ENCODE assay signal across 1 cellular context in genomic region chr10:48476279-48476982, GRCh38.
TF ChIP-seq lines count a peak whose summit lies in the region.

No MANE protein-coding gene starts in this region.

TF ChIP-seq in K562, 482 proteins besides CTCF, POLR2A, EP300 and RAD21 (continued from another document and continues in another):
- TF ChIP-seq E2F8 (IDR thresholded peaks at IDR 0.05; ENCODE audit: low read depth, partially characterized antibody): no peak
- TF ChIP-seq ZNF175 (CRISPR knock-in tag; IDR thresholded peaks at IDR 0.05; ENCODE audit: low read depth): no peak; the same call in 1 of the 2 replicates
- TF ChIP-seq ZKSCAN1 (IDR thresholded peaks at IDR 0.05; ENCODE audit: low read depth, low read length): no peak
- TF ChIP-seq ZNF551 (CRISPR knock-in tag; IDR thresholded peaks at IDR 0.05): no peak
- TF ChIP-seq BRF1 (IDR thresholded peaks at IDR 0.05; ENCODE audit: borderline replicate concordance, extremely low read depth, insufficient read length): no peak
- no peak for TF ChIP-seq MAX (CRISPR knock-in tag; IDR thresholded peaks at IDR 0.05)
- TF ChIP-seq EZH2 (IDR thresholded peaks at IDR 0.05; ENCODE audit: borderline replicate concordance, low read depth, low read length): no peak
- peak; percentile 46; the same call in 1 of the 2 replicates for TF ChIP-seq PML (IDR thresholded peaks at IDR 0.05; ENCODE audit: low read length)
- TF ChIP-seq SMARCE1 (IDR thresholded peaks at IDR 0.05): peak; percentile 78
- no peak for TF ChIP-seq SAP30 (IDR thresholded peaks at IDR 0.05; ENCODE audit: borderline replicate concordance, insufficient read depth, low read depth, low read length, poor library complexity, severe bottlenecking)
- TF ChIP-seq KLF13 (tag; IDR thresholded peaks at IDR 0.05; ENCODE audit: borderline replicate concordance, low read depth): peak; percentile 16; the same call in 1 of the 2 replicates
- no peak for TF ChIP-seq ZNF668 (CRISPR knock-in tag; IDR thresholded peaks at IDR 0.05)
- no peak for TF ChIP-seq ZNF133 (CRISPR knock-in tag; IDR thresholded peaks at IDR 0.05)
- TF ChIP-seq KLF16 (IDR thresholded peaks at IDR 0.05): peak; percentile 39; the same call in 1 of the 2 replicates
- TF ChIP-seq MYNN (IDR thresholded peaks at IDR 0.05): peak; percentile 65; the same call in 1 of the 2 replicates
- no peak for TF ChIP-seq MYNN (CRISPR knock-in tag; IDR thresholded peaks at IDR 0.05)
- TF ChIP-seq ZNF282 (CRISPR knock-in tag; IDR thresholded peaks at IDR 0.05): no peak
- TF ChIP-seq SMAD2 (IDR thresholded peaks at IDR 0.05; ENCODE audit: low read depth, low read length): no peak
- TF ChIP-seq MAFK (IDR thresholded peaks at IDR 0.05; ENCODE audit: low read length): no peak
- TF ChIP-seq CBFA2T2 (conservative IDR thresholded peaks at IDR 0.05): peak; percentile 66
- no peak for TF ChIP-seq YBX1 (IDR thresholded peaks at IDR 0.05)
- peak; percentile 53; the same call in 1 of the 2 replicates for TF ChIP-seq RNF2 (IDR thresholded peaks at IDR 0.05)
- TF ChIP-seq NKRF (IDR thresholded peaks at IDR 0.05; ENCODE audit: borderline replicate concordance): no peak
- no peak for TF ChIP-seq ATF2 (CRISPR knock-in tag; IDR thresholded peaks at IDR 0.05)
- no peak for TF ChIP-seq FOXK2 (conservative IDR thresholded peaks at IDR 0.05 in 1 of 2, IDR thresholded peaks at IDR 0.05 in 1 of 2; ENCODE audit: low read depth in 2 of 2)
- no peak for TF ChIP-seq MIER1 (IDR thresholded peaks at IDR 0.05; ENCODE audit: low read depth)
- peak; percentile 69; the same call in 1 of the 2 replicates for TF ChIP-seq ZBTB7A (IDR thresholded peaks at IDR 0.05; ENCODE audit: borderline replicate concordance, control insufficient read depth, low read depth, low read length)
- TF ChIP-seq TCF7 (IDR thresholded peaks at IDR 0.05; ENCODE audit: borderline replicate concordance): no peak
- TF ChIP-seq NBN (IDR thresholded peaks at IDR 0.05; ENCODE audit: low read depth): no peak
- TF ChIP-seq CREBBP (IDR thresholded peaks at IDR 0.05; ENCODE audit: low read depth, low read length): no peak
- peak; percentile 73 for TF ChIP-seq DMBX1 (CRISPR knock-in tag; IDR thresholded peaks at IDR 0.05; ENCODE audit: borderline replicate concordance)
- TF ChIP-seq CBX2 (IDR thresholded peaks at IDR 0.05; ENCODE audit: insufficient read depth, low read length, poor library complexity, severe bottlenecking): no peak
- TF ChIP-seq ZNF232 (CRISPR knock-in tag; IDR thresholded peaks at IDR 0.05): no peak
- peak; percentile 39; the same call in 1 of the 2 replicates for TF ChIP-seq POLR2G (IDR thresholded peaks at IDR 0.05; ENCODE audit: low read depth, low read length)
- TF ChIP-seq CTBP1 (IDR thresholded peaks at IDR 0.05; ENCODE audit: borderline replicate concordance): peak; percentile 46; the same call in 1 of the 2 replicates
- peak; percentile 59 for TF ChIP-seq CXXC5 (CRISPR knock-in tag; IDR thresholded peaks at IDR 0.05)
- peak; percentile 70; the same call in 1 of the 2 replicates for TF ChIP-seq SMARCA4 (IDR thresholded peaks at IDR 0.05)
- no peak for TF ChIP-seq RBM14 (IDR thresholded peaks at IDR 0.05; ENCODE audit: borderline replicate concordance, insufficient read depth, low read depth, low read length)
- 0 out of 2 replicates have a peak, but pooled peaks have one; percentile 26 for TF ChIP-seq ETV1 (tag; conservative IDR thresholded peaks at IDR 0.05; ENCODE audit: low read depth)
- TF ChIP-seq NR1H2 (CRISPR knock-in tag; IDR thresholded peaks at IDR 0.05): no peak
- no peak for TF ChIP-seq ELK3 (CRISPR knock-in tag; IDR thresholded peaks at IDR 0.05)
- no peak for TF ChIP-seq CUX1 (CRISPR knock-in tag; IDR thresholded peaks at IDR 0.05)
- TF ChIP-seq RFX5 (IDR thresholded peaks at IDR 0.05; ENCODE audit: low read depth, low read length): no peak
- no peak for TF ChIP-seq ELK1 (CRISPR knock-in tag; IDR thresholded peaks at IDR 0.05)
- no peak for TF ChIP-seq SUPT5H (IDR thresholded peaks at IDR 0.05)
- TF ChIP-seq SPI1 (IDR thresholded peaks at IDR 0.05; ENCODE audit: borderline replicate concordance, low read depth, low read length): peak; percentile 98
- TF ChIP-seq ZNF263 (CRISPR knock-in tag; IDR thresholded peaks at IDR 0.05; ENCODE audit: borderline replicate concordance): no peak
- no peak for TF ChIP-seq E2F6 (IDR thresholded peaks at IDR 0.05; ENCODE audit: borderline replicate concordance in 1 of 2, extremely low read depth in 1 of 2, insufficient read depth in 1 of 2, insufficient read length in 1 of 2, low read depth in 1 of 2, low read length in 1 of 2, poor library complexity in 1 of 2, severe bottlenecking in 1 of 2)
- TF ChIP-seq ZFX (CRISPR knock-in tag; IDR thresholded peaks at IDR 0.05): no peak
- TF ChIP-seq NFIC (IDR thresholded peaks at IDR 0.05): peak; percentile 41; the same call in 1 of the 2 replicates
- peak; percentile 68 for TF ChIP-seq WHSC1 (IDR thresholded peaks at IDR 0.05; ENCODE audit: low read length)
- no peak for TF ChIP-seq ZHX1 (conservative IDR thresholded peaks at IDR 0.05; ENCODE audit: low read length)
- no peak for TF ChIP-seq ZNF165 (CRISPR knock-in tag; IDR thresholded peaks at IDR 0.05; ENCODE audit: borderline replicate concordance)
